Comparison of ENCODE assay signal across 36 cellular contexts in genomic region chr11:124222407-124222806, GRCh38. TPM values are rescaled to one million over a fixed set of nuclear protein-coding genes. Genes with fewer than 3 reads are reported as not detected.
"Had no signal": no experiment of that assay in that cellular context is flagged by ENCODE, and none has a peak within 500 bp of the region (broad histone marks: within the 10 kb centered on the region; RNA-seq: fewer than 3 reads in every experiment).

No MANE protein-coding gene starts in this region.

- H3K9me3 Mint-ChIP-seq: activated B cell treated with CpG ODN at 0.5 μM for 24 hours; activated CD4-positive, alpha-beta memory T cell treated with anti-CD3 and anti-CD28 coated beads, Interleukin-2, amount 10 ng/mL, durations not matched to agents 7 days and 5 days; activated naive CD8-positive, alpha-beta T cell treated with anti-CD3 and anti-CD28 coated beads for 36 hours; activated T-cell treated with anti-CD3 and anti-CD28 coated beads, Interleukin-2, amount 50 U/mL, for 72 hours; activated T-helper 17 cell treated with anti-CD3 and anti-CD28 coated beads, Interleukin-2, amount 50 U/mL, for 72 hours had no signal

- DNase-seq: activated B cell treated with CpG ODN at 0.5 μM for 24 hours; activated CD4-positive, alpha-beta memory T cell treated with anti-CD3 and anti-CD28 coated beads, Interleukin-2, amount 10 ng/mL, durations not matched to agents 7 days and 5 days; activated CD4-positive, alpha-beta T cell treated with anti-CD3 and anti-CD28 coated beads for 4 hours; activated CD4-positive, alpha-beta T cell treated with anti-CD3 and anti-CD28 coated beads, Interleukin-2, amount 50 U/mL, for 1 hour; activated CD4-positive, CD25-positive, alpha-beta regulatory T cell treated with anti-CD3 and anti-CD28 coated beads, Interleukin-2, amount 50 U/mL, for 72 hours; activated CD8-positive, alpha-beta memory T cell treated with anti-CD3 and anti-CD28 coated beads for 24 hours; activated CD8-positive, alpha-beta memory T cell treated with anti-CD3 and anti-CD28 coated beads, Interleukin-2, amount 10 ng/mL, durations not matched to agents 7 days and 5 days; activated effector memory CD4-positive, alpha-beta T cell treated with anti-CD3 and anti-CD28 coated beads, Interleukin-2, amount 50 U/mL, for 16 hours; activated naive CD4-positive, alpha-beta T cell; activated naive CD4-positive, alpha-beta T cell treated with anti-CD3 and anti-CD28 coated beads, Interleukin-2, amount 50 U/mL, for 16 hours; activated naive CD8-positive, alpha-beta T cell treated with anti-CD3 and anti-CD28 coated beads for 36 hours; activated T-cell treated with anti-CD3 and anti-CD28 coated beads, Interleukin-2, amount 50 U/mL, for 1 hour; activated T-cell treated with anti-CD3 and anti-CD28 coated beads, Interleukin-2, amount 50 U/mL, for 72 hours; amniotic stem cell; aorta; caudate nucleus; Karpas-422; KBM-7; NCI-H1105; NCI-H1417 treated with DMSO at 0.1 percent for 48 hours; NCI-H1930; NCI-H2081 treated with DMSO at 0.1 percent for 48 hours; NCI-H345; NCI-H524 treated with DMSO at 0.1 percent for 48 hours; NK-92 treated with Interleukin-12 subunit alpha and Interleukin-12 subunit beta, amount 100 ng/mL, for 24 hours; PC-9; SIG-M5; T-cell; T-helper 2 cell; T-helper 9 cell had no signal

- H3K4me3 Mint-ChIP-seq: activated B cell treated with CpG ODN at 0.5 μM for 24 hours; activated CD4-positive, alpha-beta memory T cell treated with anti-CD3 and anti-CD28 coated beads, Interleukin-2, amount 10 ng/mL, durations not matched to agents 7 days and 5 days; activated CD8-positive, alpha-beta memory T cell treated with anti-CD3 and anti-CD28 coated beads, Interleukin-2, amount 10 ng/mL, durations not matched to agents 7 days and 5 days; activated naive CD8-positive, alpha-beta T cell treated with anti-CD3 and anti-CD28 coated beads for 36 hours; activated T-cell treated with anti-CD3 and anti-CD28 coated beads, Interleukin-2, amount 50 U/mL, for 72 hours; activated T-helper 17 cell treated with anti-CD3 and anti-CD28 coated beads, Interleukin-2, amount 50 U/mL, for 72 hours; T-cell had no signal

- H3K27ac Mint-ChIP-seq: activated B cell treated with CpG ODN at 0.5 μM for 24 hours; activated CD4-positive, alpha-beta memory T cell treated with anti-CD3 and anti-CD28 coated beads, Interleukin-2, amount 10 ng/mL, durations not matched to agents 7 days and 5 days; activated CD8-positive, alpha-beta memory T cell treated with anti-CD3 and anti-CD28 coated beads, Interleukin-2, amount 10 ng/mL, durations not matched to agents 7 days and 5 days; activated naive CD8-positive, alpha-beta T cell treated with anti-CD3 and anti-CD28 coated beads for 36 hours; activated T-cell treated with anti-CD3 and anti-CD28 coated beads, Interleukin-2, amount 50 U/mL, for 72 hours; activated T-helper 17 cell treated with anti-CD3 and anti-CD28 coated beads, Interleukin-2, amount 50 U/mL, for 72 hours; T-cell had no signal

- H3K36me3 Mint-ChIP-seq: activated CD8-positive, alpha-beta memory T cell treated with anti-CD3 and anti-CD28 coated beads, Interleukin-2, amount 10 ng/mL, durations not matched to agents 7 days and 5 days; activated naive CD8-positive, alpha-beta T cell treated with anti-CD3 and anti-CD28 coated beads for 36 hours; T-cell had no signal

- H3K4me3 ChIP-seq: PC-9 had no signal

- H3K4me1 Mint-ChIP-seq: activated B cell treated with CpG ODN at 0.5 μM for 24 hours; activated CD4-positive, alpha-beta memory T cell treated with anti-CD3 and anti-CD28 coated beads, Interleukin-2, amount 10 ng/mL, durations not matched to agents 7 days and 5 days; activated CD8-positive, alpha-beta memory T cell treated with anti-CD3 and anti-CD28 coated beads, Interleukin-2, amount 10 ng/mL, durations not matched to agents 7 days and 5 days; activated naive CD8-positive, alpha-beta T cell treated with anti-CD3 and anti-CD28 coated beads for 36 hours; activated T-helper 17 cell treated with anti-CD3 and anti-CD28 coated beads, Interleukin-2, amount 50 U/mL, for 72 hours; T-cell had no signal

- ATAC-seq: activated CD8-positive, alpha-beta memory T cell treated with anti-CD3 and anti-CD28 coated beads, Interleukin-2, amount 10 ng/mL, durations not matched to agents 7 days and 5 days; activated T-cell treated with anti-CD3 and anti-CD28 coated beads, Interleukin-2, amount 50 U/mL, for 72 hours; activated T-helper 17 cell treated with anti-CD3 and anti-CD28 coated beads, Interleukin-2, amount 50 U/mL, for 72 hours; Right ventricle myocardium inferior; SK-N-SH treated with all-trans-retinoic acid at 6 μM for 48 hours; T-cell had no signal

- H3K27me3 Mint-ChIP-seq: activated CD4-positive, alpha-beta memory T cell treated with anti-CD3 and anti-CD28 coated beads, Interleukin-2, amount 10 ng/mL, durations not matched to agents 7 days and 5 days had no signal

RNA-seq across cellular contexts. Expression of gene OR8G1, which starts 18.5 kb away (rescaled TPM):
- total RNA-seq: activated B cell treated with CpG ODN at 0.5 μM for 24 hours; activated CD4-positive, alpha-beta memory T cell treated with anti-CD3 and anti-CD28 coated beads, Interleukin-2, amount 10 ng/mL, durations not matched to agents 7 days and 5 days; activated CD8-positive, alpha-beta memory T cell treated with anti-CD3 and anti-CD28 coated beads, Interleukin-2, amount 10 ng/mL, durations not matched to agents 7 days and 5 days; activated naive CD8-positive, alpha-beta T cell treated with anti-CD3 and anti-CD28 coated beads for 36 hours; activated T-cell treated with anti-CD3 and anti-CD28 coated beads, Interleukin-2, amount 50 U/mL, for 72 hours; activated T-helper 17 cell treated with anti-CD3 and anti-CD28 coated beads, Interleukin-2, amount 50 U/mL, for 72 hours; aorta; MCF 10A; NCI-H460; PC-9; Right ventricle myocardium inferior; SK-MEL-5; T-cell had no signal

RNA-seq across cellular contexts. Expression of gene OR8G5, which starts 33.8 kb away (rescaled TPM):
- total RNA-seq: activated B cell treated with CpG ODN at 0.5 μM for 24 hours; activated CD4-positive, alpha-beta memory T cell treated with anti-CD3 and anti-CD28 coated beads, Interleukin-2, amount 10 ng/mL, durations not matched to agents 7 days and 5 days; activated CD8-positive, alpha-beta memory T cell treated with anti-CD3 and anti-CD28 coated beads, Interleukin-2, amount 10 ng/mL, durations not matched to agents 7 days and 5 days; activated naive CD8-positive, alpha-beta T cell treated with anti-CD3 and anti-CD28 coated beads for 36 hours; activated T-cell treated with anti-CD3 and anti-CD28 coated beads, Interleukin-2, amount 50 U/mL, for 72 hours; activated T-helper 17 cell treated with anti-CD3 and anti-CD28 coated beads, Interleukin-2, amount 50 U/mL, for 72 hours; aorta; MCF 10A; NCI-H460; PC-9; Right ventricle myocardium inferior; SK-MEL-5; T-cell had no signal

RNA-seq across cellular contexts. Expression of gene OR10D3, which starts 39.3 kb away (rescaled TPM):
- total RNA-seq: activated B cell treated with CpG ODN at 0.5 μM for 24 hours; activated CD4-positive, alpha-beta memory T cell treated with anti-CD3 and anti-CD28 coated beads, Interleukin-2, amount 10 ng/mL, durations not matched to agents 7 days and 5 days; activated CD8-positive, alpha-beta memory T cell treated with anti-CD3 and anti-CD28 coated beads, Interleukin-2, amount 10 ng/mL, durations not matched to agents 7 days and 5 days; activated naive CD8-positive, alpha-beta T cell treated with anti-CD3 and anti-CD28 coated beads for 36 hours; activated T-cell treated with anti-CD3 and anti-CD28 coated beads, Interleukin-2, amount 50 U/mL, for 72 hours; activated T-helper 17 cell treated with anti-CD3 and anti-CD28 coated beads, Interleukin-2, amount 50 U/mL, for 72 hours; aorta; MCF 10A; NCI-H460; PC-9; Right ventricle myocardium inferior; SK-MEL-5; T-cell had no signal
